Comparison of ENCODE assay signal across 10 cellular contexts in the genomic region with DNA sequence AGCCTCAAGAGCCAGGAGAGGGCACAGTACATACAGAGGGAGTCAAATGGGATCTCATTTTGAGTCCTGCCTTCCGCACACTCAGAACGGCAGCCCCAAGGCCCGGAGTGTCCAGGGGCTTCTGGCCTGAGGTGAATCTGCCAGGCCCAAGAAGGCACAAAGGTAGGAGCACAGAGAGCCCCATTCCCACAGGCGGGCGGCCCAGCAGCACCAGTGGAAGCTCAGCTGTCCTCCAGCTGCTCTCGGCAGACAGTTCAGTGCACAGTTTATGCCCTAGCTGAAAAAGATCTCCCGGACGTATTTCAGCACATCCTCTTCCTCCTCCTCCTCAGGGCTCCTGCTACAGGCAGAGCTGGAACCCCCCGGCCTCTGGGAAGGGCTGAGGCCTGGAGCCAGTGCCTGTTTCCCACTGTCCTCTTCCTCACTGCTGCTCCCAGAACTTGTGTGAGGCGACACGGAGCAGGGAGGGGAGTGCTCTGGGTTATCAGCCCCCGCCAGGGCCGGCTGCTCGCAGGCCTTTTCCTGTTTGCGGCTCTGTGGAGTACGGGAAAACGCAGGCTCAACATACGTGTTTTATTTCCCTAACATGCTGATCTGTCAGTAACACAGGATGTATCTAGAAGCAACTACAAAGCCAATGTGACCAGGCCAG. TPM values are rescaled to one million over a fixed set of nuclear protein-coding genes. Genes with fewer than 3 reads are reported as not detected.
DNase-seq lines count a peak whose midpoint lies in the region; ATAC-seq and TF ChIP-seq lines count a peak whose summit lies in the region.
"Had no signal": no experiment of that assay in that cellular context is flagged by ENCODE, and none has a peak within 500 bp of the region (broad histone marks: within the 10 kb centered on the region; RNA-seq: fewer than 3 reads in every experiment).

No MANE protein-coding gene starts in this region.

- H3K27ac Mint-ChIP-seq in HFFc6 (peak overlapping the region; percentile 16; the same call in 1 of the 2 replicates), immature natural killer cell (peak overlapping the region; percentile 83 to 95 (median 89))
- peak overlapping the region; percentile 61 for H3K27ac Mint-ChIP-seq in activated T-helper 1 cell treated with anti-CD3 and anti-CD28 coated beads, Interleukin-12 subunit alpha, Interleukin-12 subunit beta, Interleukin-2, Interleukin-4 antibody, amounts not matched to agents 30 ng/mL and 10 ng/mL and 1 ng/mL, durations not matched to agents 14 hours and 24 hours and 36 hours
- H3K27ac Mint-ChIP-seq in stimulated activated memory B cell treated with anti-CD40 and anti-IgM and Interleukin-4, amounts not matched to agents 10 μg/mL and 1 μg/mL and 100 μg/mL, for 72 hours = peak overlapping the region; percentile 93

- H3K36me3 Mint-ChIP-seq in HFFc6 (ENCODE audit: low read depth) = peaks cover 62% of the 10 kb centered on the region
- H3K36me3 Mint-ChIP-seq in activated T-helper 1 cell treated with anti-CD3 and anti-CD28 coated beads, Interleukin-12 subunit alpha, Interleukin-12 subunit beta, Interleukin-2, Interleukin-4 antibody, amounts not matched to agents 30 ng/mL and 10 ng/mL and 1 ng/mL, durations not matched to agents 14 hours and 24 hours and 36 hours (ENCODE audit: low read depth) = peaks cover 59% of the 10 kb centered on the region
- peaks cover 2 to 19% (median 4%) of the 10 kb centered on the region in 3 donors for H3K36me3 Mint-ChIP-seq in immature natural killer cell
- H3K36me3 Mint-ChIP-seq in stimulated activated memory B cell treated with anti-CD40 and anti-IgM and Interleukin-4, amounts not matched to agents 10 μg/mL and 1 μg/mL and 100 μg/mL, for 72 hours = peaks cover 79% of the 10 kb centered on the region

- intact Hi-C loops in activated T-helper 1 cell treated with anti-CD3 and anti-CD28 coated beads, Interleukin-12 subunit alpha, Interleukin-12 subunit beta, Interleukin-2, Interleukin-4 antibody, amounts not matched to agents 30 ng/mL and 10 ng/mL and 1 ng/mL, durations not matched to agents 14 hours and 24 hours and 36 hours (cut with micrococcal nuclease) = no loop called here

- H3K4me1 Mint-ChIP-seq in HFFc6 (ENCODE audit: low read depth) (peaks cover 36% of the 10 kb centered on the region), immature natural killer cell (peaks cover 59 to 84% of the 10 kb centered on the region in 2 donors)
- H3K4me1 Mint-ChIP-seq in activated T-helper 1 cell treated with anti-CD3 and anti-CD28 coated beads, Interleukin-12 subunit alpha, Interleukin-12 subunit beta, Interleukin-2, Interleukin-4 antibody, amounts not matched to agents 30 ng/mL and 10 ng/mL and 1 ng/mL, durations not matched to agents 14 hours and 24 hours and 36 hours (ENCODE audit: low read depth) = peaks cover 38% of the 10 kb centered on the region
- H3K4me1 Mint-ChIP-seq in stimulated activated memory B cell treated with anti-CD40 and anti-IgM and Interleukin-4, amounts not matched to agents 10 μg/mL and 1 μg/mL and 100 μg/mL, for 72 hours = peaks cover 81% of the 10 kb centered on the region

- H3K27me3 Mint-ChIP-seq in HFFc6 (ENCODE audit: insufficient read depth) = peaks cover 4% of the 10 kb centered on the region; the same call in 1 of the 2 replicates
- no peaks in the 10 kb centered on the region for H3K27me3 Mint-ChIP-seq in activated T-helper 1 cell treated with anti-CD3 and anti-CD28 coated beads, Interleukin-12 subunit alpha, Interleukin-12 subunit beta, Interleukin-2, Interleukin-4 antibody, amounts not matched to agents 30 ng/mL and 10 ng/mL and 1 ng/mL, durations not matched to agents 14 hours and 24 hours and 36 hours (ENCODE audit: insufficient read depth)
- H3K27me3 Mint-ChIP-seq in immature natural killer cell (ENCODE audit: low read depth in 3 of 3) = peaks cover 1 to 24% (median 17%) of the 10 kb centered on the region in 3 donors
- H3K27me3 Mint-ChIP-seq in stimulated activated memory B cell treated with anti-CD40 and anti-IgM and Interleukin-4, amounts not matched to agents 10 μg/mL and 1 μg/mL and 100 μg/mL, for 72 hours = no peaks in the 10 kb centered on the region

- TF ChIP-seq CTCF in HFFc6 (IDR thresholded peaks at IDR 0.05) = no peak

- no peak for ATAC-seq in stimulated activated memory B cell treated with anti-CD40 and anti-IgM and Interleukin-4, amounts not matched to agents 10 μg/mL and 1 μg/mL and 100 μg/mL, for 72 hours
- ATAC-seq in GM18870 (IDR thresholded peaks at IDR 0.05; ENCODE audit: unreplicated experiment) = no peak

- no peak for DNase-seq in HFFc6
- DNase-seq in activated T-helper 1 cell treated with anti-CD3 and anti-CD28 coated beads, Interleukin-12 subunit alpha, Interleukin-12 subunit beta, Interleukin-2, Interleukin-4 antibody, amounts not matched to agents 30 ng/mL and 10 ng/mL and 1 ng/mL, durations not matched to agents 14 hours and 24 hours and 36 hours (ENCODE audit: low spot score) = no peak
- no peak for DNase-seq in immature natural killer cell
- no peak for DNase-seq in effector CD4-positive, alpha-beta T cell
- no peak for DNase-seq in cortex of kidney (lab: John Stamatoyannopoulos, UW)
- DNase-seq: hippocampal formation, midbrain, NCI-H446 treated with DMSO at 0.1 percent for 48 hours had no signal

- H3K9me3 Mint-ChIP-seq in HFFc6 (no peaks in the 10 kb centered on the region), immature natural killer cell (no peaks in the 10 kb centered on the region)
- H3K9me3 Mint-ChIP-seq in activated T-helper 1 cell treated with anti-CD3 and anti-CD28 coated beads, Interleukin-12 subunit alpha, Interleukin-12 subunit beta, Interleukin-2, Interleukin-4 antibody, amounts not matched to agents 30 ng/mL and 10 ng/mL and 1 ng/mL, durations not matched to agents 14 hours and 24 hours and 36 hours = peaks cover 12% of the 10 kb centered on the region
- H3K9me3 Mint-ChIP-seq in stimulated activated memory B cell treated with anti-CD40 and anti-IgM and Interleukin-4, amounts not matched to agents 10 μg/mL and 1 μg/mL and 100 μg/mL, for 72 hours = peaks cover 4% of the 10 kb centered on the region

- no peak overlapping the region for H3K4me3 Mint-ChIP-seq in HFFc6
- no peak overlapping the region for H3K4me3 Mint-ChIP-seq in activated T-helper 1 cell treated with anti-CD3 and anti-CD28 coated beads, Interleukin-12 subunit alpha, Interleukin-12 subunit beta, Interleukin-2, Interleukin-4 antibody, amounts not matched to agents 30 ng/mL and 10 ng/mL and 1 ng/mL, durations not matched to agents 14 hours and 24 hours and 36 hours
- H3K4me3 Mint-ChIP-seq in immature natural killer cell = no peak overlapping the region
- no peak overlapping the region for H3K4me3 Mint-ChIP-seq in stimulated activated memory B cell treated with anti-CD40 and anti-IgM and Interleukin-4, amounts not matched to agents 10 μg/mL and 1 μg/mL and 100 μg/mL, for 72 hours

RNA-seq across cellular contexts. Expression of a gene that starts 4.0 kb away (rescaled TPM):
- 10 to 100 TPM; 26.4 to 32.8 (median 30.0) TPM for total RNA-seq in HFFc6 (2021; fragmentation: NEBNext Ultra II Directional; extraction: Animal tissue kit (Norgen Biotek cat#: 25700))
- total RNA-seq in activated T-helper 1 cell treated with anti-CD3 and anti-CD28 coated beads, Interleukin-12 subunit alpha, Interleukin-12 subunit beta, Interleukin-2, Interleukin-4 antibody, amounts not matched to agents 30 ng/mL and 10 ng/mL and 1 ng/mL, durations not matched to agents 14 hours and 24 hours and 36 hours = 58.8 and 58.9 TPM in 2 replicates
- polyA plus RNA-seq in immature natural killer cell = 10 to 100 TPM; 34.8 to 54.7 (median 53.1) TPM

RNA-seq across cellular contexts. Expression of a gene that starts 18.6 kb away (rescaled TPM):
- total RNA-seq in HFFc6 (2021; fragmentation: NEBNext Ultra II Directional; extraction: Animal tissue kit (Norgen Biotek cat#: 25700)) = 1 to 10 TPM in 4 of 6 experiments, under 1 TPM in 2; 0.47 to 2.2 (median 1.6) TPM
- 2.9 and 4.5 TPM in 2 replicates for total RNA-seq in activated T-helper 1 cell treated with anti-CD3 and anti-CD28 coated beads, Interleukin-12 subunit alpha, Interleukin-12 subunit beta, Interleukin-2, Interleukin-4 antibody, amounts not matched to agents 30 ng/mL and 10 ng/mL and 1 ng/mL, durations not matched to agents 14 hours and 24 hours and 36 hours
- 10 to 100 TPM; 14.5 to 47.5 (median 17.6) TPM for polyA plus RNA-seq in immature natural killer cell

RNA-seq across cellular contexts. Expression of a gene that starts 44.9 kb away (rescaled TPM):
- total RNA-seq in HFFc6 (2021; fragmentation: NEBNext Ultra II Directional; extraction: Animal tissue kit (Norgen Biotek cat#: 25700)) = 10 to 100 TPM in 4 of 6 experiments, 1 to 10 TPM in 2; 7.5 to 12.4 (median 10.4) TPM
- 34.6 and 35.4 TPM in 2 replicates for total RNA-seq in activated T-helper 1 cell treated with anti-CD3 and anti-CD28 coated beads, Interleukin-12 subunit alpha, Interleukin-12 subunit beta, Interleukin-2, Interleukin-4 antibody, amounts not matched to agents 30 ng/mL and 10 ng/mL and 1 ng/mL, durations not matched to agents 14 hours and 24 hours and 36 hours
- polyA plus RNA-seq in immature natural killer cell = 1 to 10 TPM; 2.1 to 5.8 (median 3.2) TPM

Comparison
In these comparisons a context has a peak if more than half of its experiments do, and no peak if none do; other contexts are left out.
1. H3K27ac Mint-ChIP-seq: peak in every context shown above with its lines; median percentile 93 in stimulated activated memory B cell treated with anti-CD40 and anti-IgM and Interleukin-4, amounts not matched to agents 10 μg/mL and 1 μg/mL and 100 μg/mL, for 72 hours; 89 in immature natural killer cell; 61 in activated T-helper 1 cell treated with anti-CD3 and anti-CD28 coated beads, Interleukin-12 subunit alpha, Interleukin-12 subunit beta, Interleukin-2, Interleukin-4 antibody, amounts not matched to agents 30 ng/mL and 10 ng/mL and 1 ng/mL, durations not matched to agents 14 hours and 24 hours and 36 hours; 16 in HFFc6.